ENCODE assay signal across 8 cellular contexts in the genomic region with DNA sequence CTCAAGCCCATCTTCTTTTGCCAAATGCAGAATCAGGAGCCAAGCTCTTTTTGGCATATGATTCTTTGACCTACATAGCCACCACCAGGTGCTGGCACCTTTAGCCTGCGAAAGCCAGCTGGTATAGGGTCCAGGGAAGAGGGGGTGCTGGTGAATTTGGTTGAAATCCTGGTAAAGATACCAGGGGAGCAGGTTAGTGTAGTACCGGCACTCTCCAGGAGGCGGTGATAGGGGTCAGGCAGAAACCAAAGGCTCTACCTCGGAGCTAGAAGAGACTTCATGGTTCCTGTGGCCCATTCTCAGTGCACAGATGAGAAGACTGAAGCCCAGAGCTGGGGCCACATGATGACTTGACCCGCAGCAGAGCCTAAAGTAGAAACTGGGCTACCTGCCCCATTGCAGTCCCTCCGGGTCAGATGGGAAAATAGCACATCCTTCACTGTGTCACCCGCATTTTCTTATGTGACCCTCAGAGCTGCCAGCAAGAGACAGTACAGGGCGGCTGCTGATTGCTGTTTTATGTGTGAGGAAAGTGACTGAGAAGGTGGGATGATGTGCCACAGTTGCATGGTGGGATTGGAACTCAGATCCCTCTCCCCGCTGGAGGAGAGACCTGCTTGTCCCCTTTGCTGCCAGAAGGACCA. TPM values are rescaled to one million over a fixed set of nuclear protein-coding genes. Genes with fewer than 3 reads are reported as not detected.
DNase-seq lines count a peak whose midpoint lies in the region; ATAC-seq and TF ChIP-seq lines count a peak whose summit lies in the region.

No MANE protein-coding gene starts in this region.

- TF ChIP-seq CTCF in endothelial cell (IDR thresholded peaks at IDR 0.05; ENCODE audit: unreplicated experiment) (peak; percentile 67), neural crest cell (conservative IDR thresholded peaks at IDR 0.05) (peak; percentile 74), transverse colon (IDR thresholded peaks at IDR 0.05) (peak; percentile 66 to 80 (median 74))

- no peaks in the 10 kb centered on the region for H3K27me3 ChIP-seq in transverse colon

- no peak overlapping the region for H3K4me3 ChIP-seq in transverse colon

- no peak for TF ChIP-seq POLR2A in transverse colon (IDR thresholded peaks at IDR 0.05)

- ATAC-seq in HG02623 (IDR thresholded peaks at IDR 0.05; ENCODE audit: unreplicated experiment) = no peak

- DNase-seq in NCI-H345 (lab: John Stamatoyannopoulos, UW) = peak; percentile 21
- DNase-seq in NCI-H345 treated with DMSO at 0.1 percent for 48 hours (lab: John Stamatoyannopoulos, UW; ENCODE audit: unreplicated experiment) = no peak
- DNase-seq in NCI-H226 = peak; percentile 16
- peak; percentile 60 to 71 for DNase-seq in activated CD8-positive, alpha-beta memory T cell treated with anti-CD3 and anti-CD28 coated beads for 1 hour (ENCODE audit: extremely low read depth in 1 of 2, low read depth in 1 of 2)
- peak; percentile 76 for DNase-seq in endothelial cell (ENCODE audit: low spot score)
- DNase-seq in neural crest cell (ENCODE audit: low read depth, low spot score) = peak; percentile 69
- DNase-seq in transverse colon = peak; percentile 62

- peaks cover 22% of the 10 kb centered on the region for H3K4me1 Mint-ChIP-seq in endothelial cell (ENCODE audit: unreplicated experiment)
- peaks cover 20% of the 10 kb centered on the region for H3K4me1 Mint-ChIP-seq in neural crest cell

- H3K9me3 Mint-ChIP-seq in endothelial cell (ENCODE audit: unreplicated experiment) (no peaks in the 10 kb centered on the region), neural crest cell (no peaks in the 10 kb centered on the region)

- peaks cover 0 to 34% (median 13%) of the 10 kb centered on the region in 4 donors for H3K36me3 ChIP-seq in transverse colon

- H3K9me3 ChIP-seq in transverse colon = no peaks in the 10 kb centered on the region

- in situ Hi-C loops in transverse colon (cut with MboI; ENCODE audit: low pct_ligation_motif_present in 1 of 4, low pct_unique_long_range_greater_than_20kb in 1 of 4, low sequenced_read_pairs in 3 of 4) = loop anchor here in 3 of 4 donors (10.0 to 25.0 kb wide), 4 partner anchors 70 to 250 kb away; partner anchors contain the start of gene FCMR (in 1 of the 3)

- H3K4me1 ChIP-seq in transverse colon = peaks cover 0 to 23% (median 5%) of the 10 kb centered on the region in 4 donors

- no peak for TF ChIP-seq EP300 in transverse colon (IDR thresholded peaks at IDR 0.05; ENCODE audit: low read depth)

- H3K4me3 Mint-ChIP-seq in endothelial cell (ENCODE audit: unreplicated experiment) (no peak overlapping the region), neural crest cell (no peak overlapping the region)

- H3K27ac ChIP-seq in transverse colon = no peak overlapping the region

- H3K27ac Mint-ChIP-seq in endothelial cell (ENCODE audit: unreplicated experiment) = no peak overlapping the region
- no peak overlapping the region for H3K27ac Mint-ChIP-seq in neural crest cell (ENCODE audit: unreplicated experiment)

- WGBS in transverse colon (ENCODE audit: low coverage in 1 of 2), 2 donors = 68% methylated on average over 9 of the region's 9 CpGs; no CpG with 5 or more reads in 1 of the 2 donors

- intact Hi-C loops in transverse colon (cut with DNase I; ENCODE audit: low total_unique reads) = no loop called here

- H3K36me3 Mint-ChIP-seq in endothelial cell (ENCODE audit: low read depth, unreplicated experiment) = peaks cover 29% of the 10 kb centered on the region
- H3K36me3 Mint-ChIP-seq in neural crest cell (ENCODE audit: low read depth) = no peaks in the 10 kb centered on the region

- peaks cover 13% of the 10 kb centered on the region for H3K27me3 Mint-ChIP-seq in endothelial cell (ENCODE audit: unreplicated experiment)
- H3K27me3 Mint-ChIP-seq in neural crest cell (ENCODE audit: low read depth) = no peaks in the 10 kb centered on the region

RNA-seq across cellular contexts. Expression of gene IL19, which starts 36.0 kb away (rescaled TPM):
- not detected for total RNA-seq in endothelial cell (ENCODE audit: unreplicated experiment)
- not detected in 2 replicates for total RNA-seq in neural crest cell
- total RNA-seq in transverse colon = not detected

RNA-seq across cellular contexts. Expression of gene IL10, which starts 37.7 kb away (rescaled TPM):
- not detected for total RNA-seq in endothelial cell (ENCODE audit: unreplicated experiment)
- total RNA-seq in neural crest cell = not detected in 2 replicates
- total RNA-seq in transverse colon = 1 to 10 TPM in 2 of 4 donors, not detected in 2; 1.6 to 4.4 TPM

RNA-seq across cellular contexts. Expression of gene MAPKAPK2, which starts 49.9 kb away (rescaled TPM):
- total RNA-seq in endothelial cell (ENCODE audit: unreplicated experiment) = 109 TPM
- total RNA-seq in neural crest cell = 77.7 and 78.7 TPM in 2 replicates
- total RNA-seq in transverse colon = 10 to 100 TPM; 47.0 to 74.8 (median 52.2) TPM
